ENCODE assay signal across 9 cellular contexts in genomic region chr10:71725998-71726672, GRCh38. TPM values are rescaled to one million over a fixed set of nuclear protein-coding genes. Genes with fewer than 3 reads are reported as not detected.
DNase-seq lines count a peak whose midpoint lies in the region; ATAC-seq and TF ChIP-seq lines count a peak whose summit lies in the region.
"Had no signal": no experiment of that assay in that cellular context is flagged by ENCODE, and none has a peak within 500 bp of the region (broad histone marks: within the 10 kb centered on the region; RNA-seq: fewer than 3 reads in every experiment).

No MANE protein-coding gene starts in this region.

- H3K9me3 ChIP-seq in T-helper 17 cell (ENCODE audit: control insufficient read depth, low read length, poor library complexity, severe bottlenecking): no peaks in the 10 kb centered on the region
- H3K9me3 ChIP-seq in neural progenitor cell (ENCODE audit: low read depth): no peaks in the 10 kb centered on the region
- no peaks in the 10 kb centered on the region for H3K9me3 ChIP-seq in body of pancreas
- H3K9me3 ChIP-seq in psoas muscle: no peaks in the 10 kb centered on the region
- H3K9me3 ChIP-seq: adrenal gland had no signal

- no peaks in the 10 kb centered on the region for H3K9me3 Mint-ChIP-seq in neural progenitor cell

- H3K4me3 Mint-ChIP-seq in T-helper 17 cell: peak overlapping the region; percentile 79
- no peak overlapping the region for H3K4me3 Mint-ChIP-seq in neural progenitor cell

- H3K9ac ChIP-seq in neural progenitor cell: no peak overlapping the region

- ATAC-seq in T-helper 17 cell: no peak
- no peak for ATAC-seq in body of pancreas
- ATAC-seq in psoas muscle: no peak

- H4K20me1 ChIP-seq in neural progenitor cell (ENCODE audit: low read depth): no peaks in the 10 kb centered on the region

- H2AFZ ChIP-seq in neural progenitor cell (replicated peaks): peak overlapping the region; percentile 2

- H3K27ac ChIP-seq in neural progenitor cell (no peak overlapping the region), dorsolateral prefrontal cortex (no peak overlapping the region), body of pancreas (no peak overlapping the region), psoas muscle (no peak overlapping the region)

- WGBS in body of pancreas, 2 donors: 23 to 46% methylated on average over 3 to 9 of the region's 9 CpGs
- 61 to 75% (median 64%) methylated on average over 9 of the region's 9 CpGs for WGBS in psoas muscle, 3 donors

- H3K4me1 ChIP-seq in neural progenitor cell (peaks cover 9% of the 10 kb centered on the region), body of pancreas (peaks cover 25% of the 10 kb centered on the region), psoas muscle (peaks cover 17% of the 10 kb centered on the region)

- no peaks in the 10 kb centered on the region for H3K27me3 ChIP-seq in neural progenitor cell
- H3K27me3 ChIP-seq in dorsolateral prefrontal cortex: no peaks in the 10 kb centered on the region
- no peaks in the 10 kb centered on the region for H3K27me3 ChIP-seq in body of pancreas
- no peaks in the 10 kb centered on the region for H3K27me3 ChIP-seq in psoas muscle (ENCODE audit: insufficient read depth in 3 of 3, low read length in 2 of 3)
- H3K27me3 ChIP-seq: adrenal gland had no signal

- H3K4me1 Mint-ChIP-seq in T-helper 17 cell (peaks cover 57% of the 10 kb centered on the region), neural progenitor cell (peaks cover 34% of the 10 kb centered on the region)

- H3F3A ChIP-seq in neural progenitor cell (ENCODE audit: low read depth): no peaks in the 10 kb centered on the region

- no peak for TF ChIP-seq POLR2A in body of pancreas (IDR thresholded peaks at IDR 0.05)

- peak; percentile 30 for DNase-seq in DMS53 (lab: John Stamatoyannopoulos, UW)
- DNase-seq in DMS53 treated with DMSO at 0.1 percent for 48 hours (lab: John Stamatoyannopoulos, UW; ENCODE audit: unreplicated experiment): no peak
- peak in 1 of 3 donors; percentile 46 for DNase-seq in T-helper 17 cell
- peak; percentile 43 to 44 for DNase-seq in cardiac fibroblast (ENCODE audit: low read depth in 2 of 2)
- DNase-seq in neural progenitor cell (ENCODE audit: low spot score): peak; percentile 61
- no peak for DNase-seq in dorsolateral prefrontal cortex
- DNase-seq in body of pancreas: no peak
- DNase-seq in psoas muscle: no peak

- H3K36me3 ChIP-seq in neural progenitor cell (no peaks in the 10 kb centered on the region), body of pancreas (replicated peaks in 1 of 2; ENCODE audit: insufficient read depth in 1 of 2, low read depth in 2 of 2) (no peaks in the 10 kb centered on the region), psoas muscle (ENCODE audit: insufficient read depth in 1 of 2, low read depth in 1 of 2) (no peaks in the 10 kb centered on the region)
- H3K36me3 ChIP-seq: adrenal gland had no signal

- no peaks in the 10 kb centered on the region for H3K27me3 Mint-ChIP-seq in T-helper 17 cell
- H3K27me3 Mint-ChIP-seq in neural progenitor cell (ENCODE audit: insufficient read depth, low read depth): peaks cover 9% of the 10 kb centered on the region

- intact Hi-C loops in dorsolateral prefrontal cortex (cut with DNase I) (no loop called here), body of pancreas (cut with DNase I) (no loop called here), psoas muscle (cut with DNase I) (no loop called here)

- H3K27ac Mint-ChIP-seq in T-helper 17 cell (peak overlapping the region; percentile 94), neural progenitor cell (peak overlapping the region; percentile 77)

- H3K4me3 ChIP-seq in cardiac fibroblast (replicated peaks in 1 of 2; ENCODE audit: low read depth in 2 of 2, low read length in 2 of 2) (no peak overlapping the region), neural progenitor cell (no peak overlapping the region), dorsolateral prefrontal cortex (no peak overlapping the region), body of pancreas (no peak overlapping the region), psoas muscle (no peak overlapping the region)
- H3K4me3 ChIP-seq: adrenal gland had no signal

- TF ChIP-seq CTCF in cardiac fibroblast (IDR thresholded peaks at IDR 0.05; ENCODE audit: low read depth, low read length) (peak; percentile 50), neural progenitor cell (IDR thresholded peaks at IDR 0.05) (peak; percentile 54), dorsolateral prefrontal cortex (IDR thresholded peaks at IDR 0.05 in 54 of 56, conservative IDR thresholded peaks at IDR 0.05 in 2 of 56; ENCODE audit: low read depth in 1 of 56, partially characterized antibody in 56 of 56) (peak in 20 of 56 donors; percentile 12 to 39 (median 18)), body of pancreas (IDR thresholded peaks at IDR 0.05) (no peak), psoas muscle (IDR thresholded peaks at IDR 0.05) (no peak)

- H3K36me3 Mint-ChIP-seq in T-helper 17 cell (ENCODE audit: low read depth) (peaks cover 2% of the 10 kb centered on the region), neural progenitor cell (no peaks in the 10 kb centered on the region)

- H3K4me2 ChIP-seq in neural progenitor cell: no peak overlapping the region

- H3K79me2 ChIP-seq in neural progenitor cell (ENCODE audit: low read depth): no peaks in the 10 kb centered on the region

RNA-seq across cellular contexts. Expression of gene C10orf105, which starts 6.6 kb away (rescaled TPM):
- total RNA-seq in T-helper 17 cell (under 1 TPM; 0.31 to 0.37 TPM), neural progenitor cell (ENCODE audit: low replicate concordance) (0.39 and 1.5 TPM in 2 replicates), dorsolateral prefrontal cortex (10 to 100 TPM in 14 of 120 experiments, 1 to 10 TPM in 102, under 1 TPM in 4; 0.63 to 21.1 (median 4.3) TPM), body of pancreas (not detected), psoas muscle (not detected)
- polyA plus RNA-seq in psoas muscle: under 1 TPM; 0.01 to 0.03 (median 0.03) TPM

RNA-seq across cellular contexts. Expression of gene VSIR, which starts 47.2 kb away (rescaled TPM):
- total RNA-seq in T-helper 17 cell (100 to 1,000 TPM; 119 to 124 TPM), neural progenitor cell (ENCODE audit: low replicate concordance) (0.46 TPM in 1 of 2 replicates, not detected in the other), dorsolateral prefrontal cortex (100 to 1,000 TPM in 4 of 120 experiments, 10 to 100 TPM in 116; 23.3 to 173 (median 52.8) TPM), body of pancreas (10 to 100 TPM; 14.8 to 17.1 TPM), psoas muscle (10 to 100 TPM; 12.5 to 20.4 (median 15.9) TPM)
- polyA plus RNA-seq in psoas muscle: 10 to 100 TPM; 14.8 to 21.8 (median 19.0) TPM

Comparison
In these comparisons a context has a peak if more than half of its experiments do, and no peak if none do; other contexts are left out.
1. DNase-seq: peak in DMS53 (single experiment), cardiac fibroblast (2 of 2) and neural progenitor cell (single experiment); none in DMS53 treated with DMSO at 0.1 percent for 48 hours (single experiment), dorsolateral prefrontal cortex (0 of 10), body of pancreas (0 of 4) and psoas muscle (0 of 2).
2. CTCF ChIP-seq: peak in cardiac fibroblast (single experiment) and neural progenitor cell (single experiment); none in body of pancreas (0 of 7) and psoas muscle (single experiment).